Comparison of ENCODE assay signal across 18 cellular contexts in the genomic region with DNA sequence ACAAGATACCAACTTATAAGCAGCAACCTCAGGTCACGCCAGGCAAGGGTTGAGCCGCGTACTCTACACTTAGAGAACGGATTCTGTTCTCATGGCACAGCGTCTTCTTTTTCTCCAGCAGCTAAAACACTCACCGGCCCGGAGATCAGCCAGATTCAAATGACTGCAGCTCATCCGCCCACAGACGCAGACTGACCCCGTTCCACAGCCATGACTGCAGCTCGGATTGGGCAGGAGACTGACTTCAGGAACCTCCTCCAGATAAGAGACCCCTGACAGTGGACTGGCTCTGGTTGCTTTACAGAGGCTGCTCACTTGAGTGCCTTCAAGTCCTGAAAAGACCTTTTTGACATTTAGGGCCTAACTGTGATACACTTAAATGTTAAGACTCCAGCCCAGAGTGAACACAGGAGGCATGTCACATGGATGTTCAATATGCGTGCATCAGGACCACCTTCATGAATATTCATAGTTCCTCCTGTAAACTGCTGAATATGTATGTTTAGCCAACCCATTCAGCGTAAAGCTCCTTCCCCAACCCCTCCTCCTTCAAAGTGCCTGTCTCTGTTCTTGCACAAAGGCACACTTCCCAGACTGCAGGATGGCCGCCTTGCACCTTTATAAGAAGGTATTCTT.
"Had no signal": no experiment of that assay in that cellular context is flagged by ENCODE, and none has a peak within 500 bp of the region (broad histone marks: within the 10 kb centered on the region; RNA-seq: fewer than 3 reads in every experiment).

No MANE protein-coding gene starts in this region.

- H3K4me3 Mint-ChIP-seq: activated T-cell treated with anti-CD3 and anti-CD28 coated beads, Interleukin-2, amount 50 U/mL, for 24 hours; naive B cell; T-helper 17 cell had no signal

- ATAC-seq: activated CD4-positive, CD25-positive, alpha-beta regulatory T cell treated with anti-CD3 and anti-CD28 coated beads, Interleukin-2, amount 50 U/mL, for 24 hours; activated naive CD4-positive, alpha-beta T cell treated with anti-CD3 and anti-CD28 coated beads, Interleukin-2, amount 50 U/mL, for 72 hours; gastroesophageal sphincter; T-helper 17 cell had no signal

- H3K4me1 ChIP-seq: prostate gland had no signal

- H3K9me3 Mint-ChIP-seq: activated naive CD4-positive, alpha-beta T cell treated with anti-CD3 and anti-CD28 coated beads, Interleukin-2, amount 50 U/mL, for 72 hours; activated T-cell treated with anti-CD3 and anti-CD28 coated beads, Interleukin-2, amount 50 U/mL, for 24 hours had no signal

- H2AFZ ChIP-seq: hepatocyte had no signal

- H3K4me3 ChIP-seq: breast epithelium, coronary artery, gastroesophageal sphincter, hepatocyte, lung, prostate gland, stomach, thoracic aorta had no signal

- H3K27me3 ChIP-seq: breast epithelium, gastroesophageal sphincter, hepatocyte, stomach had no signal

- DNase-seq: activated effector memory CD4-positive, alpha-beta T cell treated with anti-CD3 and anti-CD28 coated beads, Interleukin-2, amount 50 U/mL, for 16 hours; activated T-cell treated with anti-CD3 and anti-CD28 coated beads, Interleukin-2, amount 50 U/mL, for 24 hours; amniotic stem cell; effector CD4-positive, alpha-beta T cell; naive B cell; occipital lobe; stimulated activated CD4-positive, alpha-beta T cell treated with anti-CD3 and anti-CD28 coated beads, Interleukin-4, amount 100 ng/mL, for 4 hours; stomach; T-helper 17 cell had no signal

- H3K9me3 ChIP-seq: breast epithelium, gastroesophageal sphincter, prostate gland, stomach, thoracic aorta had no signal

- H3K27ac ChIP-seq: breast epithelium, coronary artery, hepatocyte, prostate gland, stomach, thoracic aorta had no signal

- H3K27ac Mint-ChIP-seq: activated naive CD4-positive, alpha-beta T cell treated with anti-CD3 and anti-CD28 coated beads, Interleukin-2, amount 50 U/mL, for 72 hours; activated T-cell treated with anti-CD3 and anti-CD28 coated beads, Interleukin-2, amount 50 U/mL, for 24 hours; T-helper 17 cell had no signal

- H3K4me2 ChIP-seq: hepatocyte had no signal

- H3K36me3 Mint-ChIP-seq: activated naive CD4-positive, alpha-beta T cell treated with anti-CD3 and anti-CD28 coated beads, Interleukin-2, amount 50 U/mL, for 72 hours had no signal

- H3K36me3 ChIP-seq: breast epithelium, prostate gland, thoracic aorta had no signal
